In the genomic region with DNA sequence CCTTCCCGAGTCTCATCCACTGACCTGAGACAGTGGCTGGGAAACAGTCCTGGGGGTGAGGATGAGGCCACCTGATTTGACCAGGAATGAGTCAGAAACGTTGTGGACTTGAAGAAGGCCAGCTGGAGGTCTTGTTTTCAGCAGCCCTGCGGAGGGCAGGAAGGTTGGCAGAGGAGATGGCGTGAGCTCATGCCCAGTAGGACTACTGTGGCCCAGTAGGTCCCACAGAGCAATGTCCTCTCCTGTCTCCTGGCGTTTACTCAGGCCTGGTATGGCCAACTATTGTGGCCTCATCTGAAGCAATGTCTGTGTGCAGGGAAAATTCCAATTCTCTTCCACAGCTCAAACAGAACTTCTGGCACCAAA, we compare ENCODE assay signal across 21 cellular contexts.
"Had no signal": no experiment of that assay in that cellular context is flagged by ENCODE, and none has a peak within 500 bp of the region (broad histone marks: within the 10 kb centered on the region; RNA-seq: fewer than 3 reads in every experiment).

No MANE protein-coding gene starts in this region.

- H3K9ac ChIP-seq: parathyroid adenoma had no signal

- ATAC-seq: activated T-helper 17 cell treated with anti-CD3 and anti-CD28 coated beads, Interleukin-2, amount 50 U/mL, for 72 hours; gastroesophageal sphincter; heart right ventricle; lower lobe of right lung; stimulated activated naive CD8-positive, alpha-beta T cell treated with anti-CD3 and anti-CD28 coated beads, Interleukin-15, Interleukin-2, amounts not matched to agents 100 U/mL and 50 U/mL, for 24 hours had no signal

- H3K27me3 ChIP-seq: ascending aorta, neutrophil, tibial nerve, vagina had no signal

- H3K36me3 ChIP-seq: ascending aorta, gastroesophageal sphincter, heart right ventricle, lower lobe of right lung, neutrophil, tibial nerve, vagina had no signal

- H3K4me3 Mint-ChIP-seq: activated T-helper 17 cell treated with anti-CD3 and anti-CD28 coated beads, Interleukin-2, amount 50 U/mL, for 72 hours; natural killer cell had no signal

- H3K4me1 ChIP-seq: ascending aorta, gastroesophageal sphincter, heart right ventricle, lower lobe of right lung, parathyroid adenoma, tibial nerve, vagina had no signal

- H3K9me3 ChIP-seq: ascending aorta, gastroesophageal sphincter, heart right ventricle, lower lobe of right lung, neutrophil, tibial nerve, vagina had no signal

- H2AFZ ChIP-seq: parathyroid adenoma had no signal

- DNase-seq: activated CD4-positive, alpha-beta T cell treated with anti-CD3 and anti-CD28 coated beads, Interleukin-2, amount 50 U/mL, for 4 hours; activated naive CD4-positive, alpha-beta T cell treated with anti-CD3 and anti-CD28 coated beads, Interleukin-2, amount 50 U/mL, for 16 hours; activated T-cell treated with anti-CD3 and anti-CD28 coated beads for 4 hours; cerebellar nuclear complex; cortex of kidney; heart right ventricle; lower lobe of right lung; natural killer cell; retina; stimulated activated CD4-positive, alpha-beta T cell treated with anti-CD3 and anti-CD28 coated beads, Interleukin-12 subunit alpha, Interleukin-12 subunit beta, amount 100 ng/mL, for 4 hours; stimulated activated CD4-positive, alpha-beta T cell treated with anti-CD3 and anti-CD28 coated beads, Interleukin-1b, Interleukin-23, amount 100 ng/mL, for 48 hours; stimulated activated naive CD8-positive, alpha-beta T cell treated with anti-CD3 and anti-CD28 coated beads, Interleukin-15, Interleukin-2, amounts not matched to agents 100 U/mL and 50 U/mL, for 24 hours; substantia nigra; SW 1271 had no signal

- H3K9me3 Mint-ChIP-seq: natural killer cell had no signal

- H3K27ac Mint-ChIP-seq: activated T-helper 17 cell treated with anti-CD3 and anti-CD28 coated beads, Interleukin-2, amount 50 U/mL, for 72 hours; natural killer cell had no signal

- H3K4me3 ChIP-seq: ascending aorta, gastroesophageal sphincter, heart right ventricle, lower lobe of right lung, tibial nerve, vagina had no signal

- H3K36me3 Mint-ChIP-seq: natural killer cell had no signal

- H3K4me1 Mint-ChIP-seq: activated T-helper 17 cell treated with anti-CD3 and anti-CD28 coated beads, Interleukin-2, amount 50 U/mL, for 72 hours; natural killer cell had no signal

- H3K27ac ChIP-seq: ascending aorta, gastroesophageal sphincter, heart right ventricle, lower lobe of right lung, neutrophil, parathyroid adenoma, tibial nerve, vagina had no signal

- H3K27me3 Mint-ChIP-seq: activated T-helper 17 cell treated with anti-CD3 and anti-CD28 coated beads, Interleukin-2, amount 50 U/mL, for 72 hours had no signal
